ENCODE assay signal across 8 cellular contexts in genomic region chr14:73714656-73715081, GRCh38. TPM values are rescaled to one million over a fixed set of nuclear protein-coding genes. Genes with fewer than 3 reads are reported as not detected.
A peak's percentile ranks its signal among the peaks of the same experiment; 100 is the strongest.
DNase-seq lines count a peak whose midpoint lies in the region; ATAC-seq, FAIRE-seq and TF ChIP-seq lines count a peak whose summit lies in the region.

No MANE protein-coding gene starts in this region.

- no peak for TF ChIP-seq EP300 in tibial nerve (IDR thresholded peaks at IDR 0.05)

- peaks cover 18% of the 10 kb centered on the region for H3K4me1 ChIP-seq in keratinocyte (ENCODE audit: control insufficient read depth, extremely low read depth, insufficient read depth, low read length)
- peaks cover 0 to 52% (median 30%) of the 10 kb centered on the region in 4 donors for H3K4me1 ChIP-seq in tibial nerve

- H3K27ac ChIP-seq in keratinocyte (ENCODE audit: control insufficient read depth, insufficient read depth, low read length) (peak overlapping the region; percentile 44), tibial nerve (peak overlapping the region; percentile 85 to 99 (median 90))

- peaks cover 15% of the 10 kb centered on the region for H3K79me2 ChIP-seq in keratinocyte (ENCODE audit: control insufficient read depth, insufficient read depth, low read length)

- H2AFZ ChIP-seq in keratinocyte (ENCODE audit: control insufficient read depth, low read length), result no peak overlapping the region

- H3K27ac Mint-ChIP-seq in activated naive CD4-positive, alpha-beta T cell treated with anti-CD3 and anti-CD28 coated beads, Interleukin-2, amount 50 U/mL, for 72 hours, result peak overlapping the region; percentile 94 to 96

- H3K4me3 ChIP-seq in keratinocyte (ENCODE audit: control insufficient read depth in 2 of 3, extremely low read depth in 1 of 3, insufficient read depth in 2 of 3, low read depth in 1 of 3, low read length in 3 of 3), result no peak overlapping the region
- peak overlapping the region in 3 of 4 donors; percentile 53 to 90 (median 84) for H3K4me3 ChIP-seq in tibial nerve

- no peaks in the 10 kb centered on the region for H3K9me3 Mint-ChIP-seq in activated naive CD4-positive, alpha-beta T cell treated with anti-CD3 and anti-CD28 coated beads, Interleukin-2, amount 50 U/mL, for 72 hours

- TF ChIP-seq CTCF in keratinocyte (optimal IDR thresholded peaks at IDR 0.05 in 1 of 3, IDR thresholded peaks at IDR 0.05 in 1 of 3, conservative IDR thresholded peaks at IDR 0.05 in 1 of 3; ENCODE audit: extremely low read depth in 1 of 3, insufficient read depth in 2 of 3, low read length in 3 of 3) (no peak), tibial nerve (IDR thresholded peaks at IDR 0.05) (no peak)

- dilution Hi-C loops in keratinocyte (cut with MboI; ENCODE audit: extremely low pct_ligation_motif_present, low sequenced_read_pairs), result no loop called here

- ATAC-seq in activated naive CD4-positive, alpha-beta T cell treated with anti-CD3 and anti-CD28 coated beads, Interleukin-2, amount 50 U/mL, for 72 hours, result no peak

- H3K27me3 ChIP-seq in keratinocyte (ENCODE audit: control insufficient read depth, extremely low read depth, insufficient read depth, low read length), result no peaks in the 10 kb centered on the region
- no peaks in the 10 kb centered on the region for H3K27me3 ChIP-seq in tibial nerve

- H3K4me2 ChIP-seq in keratinocyte (ENCODE audit: control insufficient read depth, extremely low read depth, insufficient read depth, low read depth, low read length), result peak overlapping the region; percentile 93

- peaks cover 3% of the 10 kb centered on the region for H4K20me1 ChIP-seq in keratinocyte (ENCODE audit: control insufficient read depth, extremely low read depth, insufficient read depth, low read length)

- no peak overlapping the region for H3K9ac ChIP-seq in keratinocyte (ENCODE audit: control insufficient read depth, extremely low read depth, insufficient read depth, low read length)

- H3K9me1 ChIP-seq in keratinocyte (ENCODE audit: control insufficient read depth, extremely low read depth, insufficient read depth, low read length), result no peaks in the 10 kb centered on the region

- H3K36me3 ChIP-seq in keratinocyte (ENCODE audit: control insufficient read depth in 2 of 2, extremely low read depth in 1 of 2, insufficient read depth in 2 of 2, low read length in 2 of 2) (peaks cover 16 to 25% of the 10 kb centered on the region in 2 experiments), tibial nerve (peaks cover 0 to 38% (median 6%) of the 10 kb centered on the region in 3 donors)

- WGBS in tibial nerve, 2 donors, result 33 to 35% methylated on average over 7 of the region's 7 CpGs

- FAIRE-seq in HTR-8/SVneo (lab: Jason Lieb, UNC) (no peak), keratinocyte (lab: Jason Lieb, UNC) (no peak)

- peaks cover 15 to 31% of the 10 kb centered on the region in 2 donors for H3K36me3 Mint-ChIP-seq in activated naive CD4-positive, alpha-beta T cell treated with anti-CD3 and anti-CD28 coated beads, Interleukin-2, amount 50 U/mL, for 72 hours

- no peak for TF ChIP-seq POLR2A in tibial nerve (IDR thresholded peaks at IDR 0.05)

- H3K9me3 ChIP-seq in keratinocyte (ENCODE audit: control insufficient read depth, low read depth, low read length), result no peaks in the 10 kb centered on the region
- H3K9me3 ChIP-seq in tibial nerve, result no peaks in the 10 kb centered on the region

- DNase-seq in NCI-H510A treated with DMSO at 0.1 percent for 48 hours (lab: John Stamatoyannopoulos, UW) (peak; percentile 84), NCI-H510A (lab: John Stamatoyannopoulos, UW) (no peak), HTR-8/SVneo (ENCODE audit: insufficient read length, low spot score) (peak; percentile 75), keratinocyte (ENCODE audit: low read depth, low spot score) (no peak), tibial nerve (ENCODE audit: low spot score in 2 of 2) (no peak), NCI-H226 (no peak), kidney glomerular epithelial cell (lab: John Stamatoyannopoulos, UW) (no peak)
- DNase-seq in activated naive CD4-positive, alpha-beta T cell treated with anti-CD3 and anti-CD28 coated beads, Interleukin-2, amount 50 U/mL, for 72 hours (ENCODE audit: low spot score in 2 of 2), result no peak

RNA-seq across cellular contexts. Expression of gene PNMA1, which starts 0.5 kb away (rescaled TPM):
- total RNA-seq in activated naive CD4-positive, alpha-beta T cell treated with anti-CD3 and anti-CD28 coated beads, Interleukin-2, amount 50 U/mL, for 72 hours, result 10 to 100 TPM; 26.7 to 29.2 TPM
- 5.9 to 16.8 TPM (median 8.2 TPM) in 3 replicates for polyA plus RNA-seq in keratinocyte
- 12.9 TPM for polyA plus RNA-seq in keratinocyte (2011; ENCODE audit: low read depth)
- polyA plus RNA-seq in keratinocyte (2011; cell fraction: cytosol; rRNA removed), result 10.9 and 12.3 TPM in 2 replicates
- 24.4 and 25.3 TPM in 2 replicates for polyA plus RNA-seq in keratinocyte (2011; cell fraction: nucleus; rRNA removed)
- 19.9 and 21.2 TPM in 2 replicates for polyA plus RNA-seq in keratinocyte (2012; ENCODE audit: low replicate concordance)
- polyA minus RNA-seq in keratinocyte, result 3.5 to 6.1 TPM (median 5.5 TPM) in 3 replicates
- polyA minus RNA-seq in keratinocyte (2011; cell fraction: cytosol; rRNA and poly(A)+ RNA removed), result 7.5 TPM
- polyA minus RNA-seq in keratinocyte (2011; cell fraction: nucleus; rRNA and poly(A)+ RNA removed), result 6.1 and 8.4 TPM in 2 replicates
- 10 to 100 TPM; 21.2 to 43.5 (median 34.2) TPM for total RNA-seq in tibial nerve

Comparison
In these comparisons a context has a peak if more than half of its experiments do, and no peak if none do; other contexts are left out.
1. DNase-seq: peak in NCI-H510A treated with DMSO at 0.1 percent for 48 hours (single experiment) and HTR-8/SVneo (single experiment); none in NCI-H510A (single experiment), activated naive CD4-positive, alpha-beta T cell treated with anti-CD3 and anti-CD28 coated beads, Interleukin-2, amount 50 U/mL, for 72 hours (0 of 2), keratinocyte (single experiment), tibial nerve (0 of 2), NCI-H226 (single experiment) and kidney glomerular epithelial cell (single experiment).
2. H3K4me3 ChIP-seq: peak in tibial nerve (3 of 4); none in keratinocyte (0 of 3).